9 cellular contexts compared by ENCODE assay signal in the genomic region with DNA sequence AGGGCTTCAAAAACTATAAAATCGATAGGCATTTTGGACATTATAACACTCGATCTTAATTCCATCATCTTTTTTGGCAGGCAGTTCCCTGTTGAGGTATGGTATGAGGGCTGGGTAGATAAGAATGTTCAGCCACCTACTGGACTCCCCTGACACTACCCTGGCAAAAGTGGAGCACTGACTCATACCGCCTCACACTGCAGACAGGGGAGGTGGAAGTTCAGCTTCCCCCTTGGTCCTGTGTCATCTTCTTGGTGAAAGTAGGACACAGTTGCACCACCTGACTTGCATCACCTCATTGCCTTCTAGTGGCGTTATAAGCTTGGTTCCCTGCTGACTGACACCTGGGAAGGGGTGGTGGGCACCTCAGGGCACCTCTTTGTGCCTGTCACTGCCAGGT. TPM values are rescaled to one million over a fixed set of nuclear protein-coding genes. Genes with fewer than 3 reads are reported as not detected.
A peak's percentile ranks its signal among the peaks of the same experiment; 100 is the strongest.
DNase-seq lines count a peak whose midpoint lies in the region; ATAC-seq, FAIRE-seq and TF ChIP-seq lines count a peak whose summit lies in the region.
"Had no signal": no experiment of that assay in that cellular context is flagged by ENCODE, and none has a peak within 500 bp of the region (broad histone marks: within the 10 kb centered on the region; RNA-seq: fewer than 3 reads in every experiment).

No MANE protein-coding gene starts in this region.

- ATAC-seq in HG03432 (IDR thresholded peaks at IDR 0.05; ENCODE audit: unreplicated experiment) (no peak), GM19467 (IDR thresholded peaks at IDR 0.05; ENCODE audit: unreplicated experiment) (no peak), GM18520 (IDR thresholded peaks at IDR 0.05; ENCODE audit: unreplicated experiment) (no peak)

- peaks cover 15% of the 10 kb centered on the region for H3K36me3 Mint-ChIP-seq in activated CD4-positive, alpha-beta T cell treated with anti-CD3 and anti-CD28 coated beads, Interleukin-2, amount 10 ng/mL, durations not matched to agents 7 days and 5 days (ENCODE audit: low read depth)

- H3K27me3 Mint-ChIP-seq in activated CD4-positive, alpha-beta T cell treated with anti-CD3 and anti-CD28 coated beads, Interleukin-2, amount 10 ng/mL, durations not matched to agents 7 days and 5 days = no peaks in the 10 kb centered on the region

- no peak overlapping the region for H3K4me3 ChIP-seq in fibroblast of mammary gland (ENCODE audit: control insufficient read depth, low read depth, low read length)

- no peak for FAIRE-seq in RCC 7860 (lab: Jason Lieb, UNC)

- POLR2A ChIA-PET in activated CD4-positive, alpha-beta T cell treated with anti-CD3 and anti-CD28 coated beads, Interleukin-2, amount 10 ng/mL, durations not matched to agents 7 days and 5 days (lab: Charles Lee) = no interaction called here

- no peak overlapping the region for H3K27ac Mint-ChIP-seq in activated CD4-positive, alpha-beta T cell treated with anti-CD3 and anti-CD28 coated beads, Interleukin-2, amount 10 ng/mL, durations not matched to agents 7 days and 5 days

- DNase-seq in activated CD4-positive, alpha-beta T cell treated with anti-CD3 and anti-CD28 coated beads for 48 hours = peak; percentile 30
- DNase-seq in activated CD4-positive, alpha-beta T cell treated with anti-CD3 and anti-CD28 coated beads, Interleukin-2, amount 10 ng/mL, durations not matched to agents 7 days and 5 days = no peak
- DNase-seq in RCC 7860 (ENCODE audit: low spot score) (peak; percentile 40), fibroblast of mammary gland (ENCODE audit: low read depth) (peak; percentile 64), renal cortical epithelial cell (ENCODE audit: low read depth) (peak; percentile 51)

- peak; percentile 36 for TF ChIP-seq CTCF in fibroblast of mammary gland (conservative IDR thresholded peaks at IDR 0.05; ENCODE audit: control insufficient read depth, insufficient read depth, low read depth, low read length)

- no peaks in the 10 kb centered on the region for H3K9me3 Mint-ChIP-seq in activated CD4-positive, alpha-beta T cell treated with anti-CD3 and anti-CD28 coated beads, Interleukin-2, amount 10 ng/mL, durations not matched to agents 7 days and 5 days

- no peaks in the 10 kb centered on the region for H3K4me1 Mint-ChIP-seq in activated CD4-positive, alpha-beta T cell treated with anti-CD3 and anti-CD28 coated beads, Interleukin-2, amount 10 ng/mL, durations not matched to agents 7 days and 5 days

- CTCF ChIA-PET in activated CD4-positive, alpha-beta T cell treated with anti-CD3 and anti-CD28 coated beads, Interleukin-2, amount 10 ng/mL, durations not matched to agents 7 days and 5 days (lab: Charles Lee) = interaction anchor here (0.6 kb wide), 1 partner anchor 22 kb away, joined by 3 read pairs; no protein-coding TSS in a partner anchor

- H3K4me3 Mint-ChIP-seq in activated CD4-positive, alpha-beta T cell treated with anti-CD3 and anti-CD28 coated beads, Interleukin-2, amount 10 ng/mL, durations not matched to agents 7 days and 5 days = no peak overlapping the region

RNA-seq across cellular contexts. Expression of gene PAAF1, which starts 30.4 kb away (rescaled TPM):
- total RNA-seq in activated CD4-positive, alpha-beta T cell treated with anti-CD3 and anti-CD28 coated beads, Interleukin-2, amount 10 ng/mL, durations not matched to agents 7 days and 5 days = 10 to 100 TPM; 17.0 to 17.2 TPM
- total RNA-seq in renal cortical epithelial cell = 13.9 and 22.0 TPM in 2 replicates

RNA-seq across cellular contexts. Expression of gene COA4, which starts 30.5 kb away (rescaled TPM):
- 10 to 100 TPM; 54.4 to 60.6 TPM for total RNA-seq in activated CD4-positive, alpha-beta T cell treated with anti-CD3 and anti-CD28 coated beads, Interleukin-2, amount 10 ng/mL, durations not matched to agents 7 days and 5 days
- total RNA-seq in renal cortical epithelial cell = 60.8 and 64.0 TPM in 2 replicates

RNA-seq across cellular contexts. Expression of gene DNAJB13, which starts 43.6 kb away (rescaled TPM):
- under 1 TPM; 0.15 to 0.31 TPM for total RNA-seq in activated CD4-positive, alpha-beta T cell treated with anti-CD3 and anti-CD28 coated beads, Interleukin-2, amount 10 ng/mL, durations not matched to agents 7 days and 5 days
- 0.35 and 1.4 TPM in 2 replicates for total RNA-seq in renal cortical epithelial cell
- total RNA-seq: glomerular endothelial cell had no signal
